ENCODE assay signal across 12 cellular contexts in genomic region chr6:12296255-12296573, GRCh38. TPM values are rescaled to one million over a fixed set of nuclear protein-coding genes. Genes with fewer than 3 reads are reported as not detected.
DNase-seq lines count a peak whose midpoint lies in the region; TF ChIP-seq lines count a peak whose summit lies in the region.
"Had no signal": no experiment of that assay in that cellular context is flagged by ENCODE, and none has a peak within 500 bp of the region (broad histone marks: within the 10 kb centered on the region; RNA-seq: fewer than 3 reads in every experiment).

No MANE protein-coding gene starts in this region.

- H3K27me3 ChIP-seq in AG04450 (ENCODE audit: control insufficient read depth, insufficient read depth, low read length), result no peaks in the 10 kb centered on the region

- POLR2A ChIA-PET in AG04450 (lab: Yijun Ruan, JAX), result no interaction called here

- H3K4me3 ChIP-seq in AG04450 (ENCODE audit: low read depth, low read length) (no peak overlapping the region), coronary artery (peak overlapping the region; percentile 26)

- H3K9me3 ChIP-seq in AG04450 (ENCODE audit: control insufficient read depth, insufficient read depth, low read length), result no peaks in the 10 kb centered on the region

- intact Hi-C loops in head of caudate nucleus (cut with DNase I), result loop anchor here (10.0 kb wide), 1 partner anchor 309 kb away; no protein-coding TSS in a partner anchor

- H3K27ac ChIP-seq in AG04450 (ENCODE audit: low read depth, low read length) (peak overlapping the region; percentile 67), coronary artery (peak overlapping the region; percentile 57 to 80)
- H3K27ac ChIP-seq: VCaP had no signal

- peak; percentile 43 for DNase-seq in AG04450 (ENCODE audit: low read depth, low spot score)
- peak; percentile 82 for DNase-seq in LHCN-M2 (ENCODE audit: low read depth)
- no peak for DNase-seq in coronary artery (ENCODE audit: low spot score)
- peak; percentile 83 for DNase-seq in mucosa of gallbladder (ENCODE audit: low spot score)
- no peak for DNase-seq in head of caudate nucleus
- DNase-seq in activated CD8-positive, alpha-beta memory T cell treated with anti-CD3 and anti-CD28 coated beads, Interleukin-2, amount 50 U/mL, for 4 hours, result no peak
- no peak for DNase-seq in activated CD4-positive, alpha-beta T cell treated with anti-CD3 and anti-CD28 coated beads, Interleukin-2, amount 50 U/mL, for 4 hours
- no peak for DNase-seq in RPMI8226
- DNase-seq: activated effector memory CD4-positive, alpha-beta T cell treated with anti-CD3 and anti-CD28 coated beads, Interleukin-2, amount 50 U/mL, for 16 hours; CD4-positive, alpha-beta memory T cell; stimulated activated naive CD4-positive, alpha-beta T cell treated with Interleukin-2 at 50 U/mL for 16 hours had no signal

- TF ChIP-seq CTCF in AG04450 (IDR thresholded peaks at IDR 0.05; ENCODE audit: low read depth, low read length), result no peak
- TF ChIP-seq CTCF in coronary artery (IDR thresholded peaks at IDR 0.05), result no peak

- CTCF ChIA-PET in AG04450 (lab: Charles Lee), result interaction anchor here (2.1 kb wide), 1 partner anchor 307 kb away, joined by 6 read pairs; no protein-coding TSS in a partner anchor

RNA-seq across cellular contexts. Expression of gene EDN1, which starts 6.1 kb away (rescaled TPM):
- polyA plus RNA-seq in AG04450 (2011; rRNA removed), result 1.7 and 2.1 TPM in 2 replicates
- 2.1 and 2.2 TPM in 2 replicates for polyA minus RNA-seq in AG04450 (2011; rRNA and poly(A)+ RNA removed)
- total RNA-seq in LHCN-M2 (2014; rRNA removed) (0.98 and 2.8 TPM in 2 replicates), mucosa of gallbladder (6.5 TPM)
- 21.9 TPM for polyA plus RNA-seq in LHCN-M2 (2012)
- polyA plus RNA-seq: CD4-positive, alpha-beta memory T cell had no signal

Comparison
In these comparisons a context has a peak if more than half of its experiments do, and no peak if none do; other contexts are left out.
1. DNase-seq: peak in AG04450 (single experiment), LHCN-M2 (single experiment) and mucosa of gallbladder (single experiment); none in coronary artery (single experiment), head of caudate nucleus (0 of 42), activated CD8-positive, alpha-beta memory T cell treated with anti-CD3 and anti-CD28 coated beads, Interleukin-2, amount 50 U/mL, for 4 hours (single experiment), activated CD4-positive, alpha-beta T cell treated with anti-CD3 and anti-CD28 coated beads, Interleukin-2, amount 50 U/mL, for 4 hours (0 of 2) and RPMI8226 (single experiment).